ENCODE assay signal across 20 cellular contexts in genomic region chr2:104448661-104449410, GRCh38.
DNase-seq lines count a peak whose midpoint lies in the region; ATAC-seq, FAIRE-seq and TF ChIP-seq lines count a peak whose summit lies in the region.
"Had no signal": no experiment of that assay in that cellular context is flagged by ENCODE, and none has a peak within 500 bp of the region (broad histone marks: within the 10 kb centered on the region; RNA-seq: fewer than 3 reads in every experiment).

No MANE protein-coding gene starts in this region.

- intact Hi-C loops in left ventricle myocardium inferior (cut with micrococcal nuclease) (no loop called here), cardiac septum (cut with DNase I) (no loop called here), left colon (cut with DNase I, micrococcal nuclease) (no loop called here)

- no peaks in the 10 kb centered on the region for H3K36me3 ChIP-seq in left ventricle myocardium inferior
- no peaks in the 10 kb centered on the region for H3K36me3 ChIP-seq in astrocyte (ENCODE audit: insufficient read depth, low read length)

- no peaks in the 10 kb centered on the region for H3K79me2 ChIP-seq in astrocyte (ENCODE audit: insufficient read depth, low read length)

- H3K27ac ChIP-seq in left ventricle myocardium inferior (replicated peaks), result peak overlapping the region; percentile 9
- H3K27ac ChIP-seq in astrocyte (ENCODE audit: low read depth, low read length), result no peak overlapping the region
- peak overlapping the region; percentile 83 for H3K27ac ChIP-seq in temporal lobe (ENCODE audit: low read depth, low read length)

- H3K4me3 Mint-ChIP-seq in astrocyte (ENCODE audit: unreplicated experiment), result no peak overlapping the region

- H3K9me3 ChIP-seq in left ventricle myocardium inferior (replicated peaks), result no peaks in the 10 kb centered on the region
- no peaks in the 10 kb centered on the region for H3K9me3 ChIP-seq in astrocyte (ENCODE audit: insufficient read depth, low read depth, low read length)

- H3K4me3 ChIP-seq in left ventricle myocardium inferior, result peak overlapping the region; percentile 45
- no peak overlapping the region for H3K4me3 ChIP-seq in astrocyte (ENCODE audit: insufficient read depth, low read depth, low read length)

- H4K20me1 ChIP-seq in astrocyte (ENCODE audit: insufficient read depth, low read length), result no peaks in the 10 kb centered on the region

- no peaks in the 10 kb centered on the region for H3K27me3 Mint-ChIP-seq in astrocyte (ENCODE audit: low read depth, unreplicated experiment)

- no peak for ATAC-seq in left colon
- no peak for ATAC-seq in HG03432 (IDR thresholded peaks at IDR 0.05; ENCODE audit: unreplicated experiment)
- ATAC-seq: PC-3 had no signal

- DNase-seq in left ventricle myocardium inferior (no peak), cardiac septum (ENCODE audit: low spot score) (no peak), astrocyte (ENCODE audit: low read depth) (no peak), medulla oblongata (ENCODE audit: extremely low spot score) (peak; percentile 71), DMS53 treated with DMSO at 0.1 percent for 48 hours (lab: John Stamatoyannopoulos, UW; ENCODE audit: unreplicated experiment) (no peak), left colon (no peak)
- DNase-seq: Calu3; DMS79; HCEC 1CT; Karpas-422; NCI-H1930; NCI-H2171; NCI-H510A; NK-92 treated with Interleukin-12 subunit alpha and Interleukin-12 subunit beta, amount 100 ng/mL, for 24 hours; PC-3 had no signal

- H3K9ac ChIP-seq in astrocyte (ENCODE audit: low read length), result no peak overlapping the region

- H3K27me3 ChIP-seq in left ventricle myocardium inferior (ENCODE audit: low read depth) (no peaks in the 10 kb centered on the region), astrocyte (ENCODE audit: insufficient read depth, low read length) (no peaks in the 10 kb centered on the region)

- TF ChIP-seq CTCF in left ventricle myocardium inferior (IDR thresholded peaks at IDR 0.05; ENCODE audit: borderline replicate concordance), result no peak
- no peak for TF ChIP-seq CTCF in astrocyte (IDR thresholded peaks at IDR 0.05; ENCODE audit: insufficient read depth, low read depth, low read length)

- H2AFZ ChIP-seq in astrocyte (ENCODE audit: low read depth, low read length), result peak overlapping the region; percentile 44

- H3K4me1 Mint-ChIP-seq in astrocyte (ENCODE audit: low read depth, unreplicated experiment), result peaks cover 9% of the 10 kb centered on the region

- no peaks in the 10 kb centered on the region for H3K36me3 Mint-ChIP-seq in astrocyte (ENCODE audit: low read depth, unreplicated experiment)

- FAIRE-seq in astrocyte (lab: Jason Lieb, UNC), result no peak
- FAIRE-seq: A204.1, G401.6, GM12891 had no signal

- H3K4me2 ChIP-seq in astrocyte (ENCODE audit: low read length), result no peak overlapping the region

- H3K9me3 Mint-ChIP-seq in astrocyte (ENCODE audit: unreplicated experiment), result no peaks in the 10 kb centered on the region

- no peak overlapping the region for H3K27ac Mint-ChIP-seq in astrocyte (ENCODE audit: unreplicated experiment)

- H3K4me1 ChIP-seq in left ventricle myocardium inferior, result no peaks in the 10 kb centered on the region
- H3K4me1 ChIP-seq in astrocyte (ENCODE audit: insufficient read depth, low read length), result no peaks in the 10 kb centered on the region
